Comparison of ENCODE assay signal across 20 cellular contexts in genomic region chr6:42921801-42922200, GRCh38. TPM values are rescaled to one million over a fixed set of nuclear protein-coding genes. Genes with fewer than 3 reads are reported as not detected.
DNase-seq lines count a peak whose midpoint lies in the region; ATAC-seq lines count a peak whose summit lies in the region.
"Had no signal": no experiment of that assay in that cellular context is flagged by ENCODE, and none has a peak within 500 bp of the region (broad histone marks: within the 10 kb centered on the region; RNA-seq: fewer than 3 reads in every experiment).

No MANE protein-coding gene starts in this region.

- H3K9me3 Mint-ChIP-seq in dendritic cell treated with granulocyte-macrophage colony-stimulating factor and Interleukin-4, amounts not matched to agents 40 ng/mL and 50 ng/mL, for 4 days = no peaks in the 10 kb centered on the region
- H3K9me3 Mint-ChIP-seq: CD4-positive, alpha-beta memory T cell; GM23338; H9 had no signal

- DNase-seq in T-helper 17 cell (no peak), posterior vena cava (ENCODE audit: low spot score) (peak; percentile 9), COLO829 (ENCODE audit: low spot score) (no peak), activated gamma-delta T cell treated with Interleukin-2 at 50 U/mL for 16 hours (no peak)
- no peak for DNase-seq in activated CD4-positive, alpha-beta T cell treated with anti-CD3 and anti-CD28 coated beads, Interleukin-2, amount 50 U/mL, for 48 hours
- DNase-seq: C1 segment of cervical spinal cord; Caco-2; CD4-positive, alpha-beta memory T cell; DMS 273 treated with DMSO at 0.1 percent for 48 hours; DMS79; EL; GDM1; H9 had no signal

- H3K36me3 Mint-ChIP-seq in T-helper 17 cell (ENCODE audit: low read depth) = no peaks in the 10 kb centered on the region
- H3K36me3 Mint-ChIP-seq in dendritic cell treated with granulocyte-macrophage colony-stimulating factor and Interleukin-4, amounts not matched to agents 40 ng/mL and 50 ng/mL, for 4 days (ENCODE audit: low read depth) = no peaks in the 10 kb centered on the region
- H3K36me3 Mint-ChIP-seq: CD4-positive, alpha-beta memory T cell had no signal

- peak overlapping the region; percentile 59 for H3K27ac Mint-ChIP-seq in T-helper 17 cell
- H3K27ac Mint-ChIP-seq in dendritic cell treated with granulocyte-macrophage colony-stimulating factor and Interleukin-4, amounts not matched to agents 40 ng/mL and 50 ng/mL, for 4 days = peak overlapping the region; percentile 24
- H3K27ac Mint-ChIP-seq: GM23338, H9 had no signal

- no peak overlapping the region for H3K4me3 Mint-ChIP-seq in T-helper 17 cell
- H3K4me3 Mint-ChIP-seq in dendritic cell treated with granulocyte-macrophage colony-stimulating factor and Interleukin-4, amounts not matched to agents 40 ng/mL and 50 ng/mL, for 4 days = no peak overlapping the region
- H3K4me3 Mint-ChIP-seq: CD4-positive, alpha-beta memory T cell; GM23338; H9 had no signal

- intact Hi-C loops in dendritic cell treated with granulocyte-macrophage colony-stimulating factor and Interleukin-4, amounts not matched to agents 40 ng/mL and 50 ng/mL, for 4 days (cut with micrococcal nuclease) = no loop called here
- intact Hi-C loops in posterior vena cava (cut with DNase I) = no loop called here

- peaks cover 2% of the 10 kb centered on the region for H3K4me1 Mint-ChIP-seq in T-helper 17 cell
- H3K4me1 Mint-ChIP-seq in dendritic cell treated with granulocyte-macrophage colony-stimulating factor and Interleukin-4, amounts not matched to agents 40 ng/mL and 50 ng/mL, for 4 days (ENCODE audit: low read depth) = peaks cover 41% of the 10 kb centered on the region
- H3K4me1 Mint-ChIP-seq: CD4-positive, alpha-beta memory T cell had no signal

- ATAC-seq in T-helper 17 cell = no peak
- ATAC-seq: GM12878, GM23338, HCT116 had no signal

- no peaks in the 10 kb centered on the region for H3K27me3 Mint-ChIP-seq in T-helper 17 cell
- H3K27me3 Mint-ChIP-seq in dendritic cell treated with granulocyte-macrophage colony-stimulating factor and Interleukin-4, amounts not matched to agents 40 ng/mL and 50 ng/mL, for 4 days = no peaks in the 10 kb centered on the region
- H3K27me3 Mint-ChIP-seq: CD4-positive, alpha-beta memory T cell had no signal

- no peaks in the 10 kb centered on the region for H3K9me3 ChIP-seq in T-helper 17 cell (ENCODE audit: control insufficient read depth, low read length, poor library complexity, severe bottlenecking)
- H3K9me3 ChIP-seq: Caco-2 had no signal

RNA-seq across cellular contexts. Expression of gene PTCRA, which starts 5.9 kb away (rescaled TPM):
- 10 to 100 TPM in 1 of 2 donors, 1 to 10 TPM in 1; 1.8 to 35.0 TPM for total RNA-seq in T-helper 17 cell
- not detected for total RNA-seq in posterior vena cava
- total RNA-seq: A172; A673; Caco-2; CD4-positive, alpha-beta memory T cell; GM23338; H4; H9 had no signal

RNA-seq across cellular contexts. Expression of gene CNPY3, which starts 7.5 kb away (rescaled TPM):
- 10 to 100 TPM; 45.7 to 51.9 TPM for total RNA-seq in T-helper 17 cell
- total RNA-seq in posterior vena cava = 10 to 100 TPM; 20.8 to 33.7 TPM

RNA-seq across cellular contexts. Expression of gene GNMT, which starts 38.8 kb away (rescaled TPM):
- total RNA-seq in T-helper 17 cell = 1 to 10 TPM in 1 of 2 donors, under 1 TPM in 1; 0.97 to 1.5 TPM
- total RNA-seq in posterior vena cava = not detected
- total RNA-seq: Caco-2, GM23338, H4 had no signal

RNA-seq across cellular contexts. Expression of gene RPL7L1, which starts 42.4 kb away (rescaled TPM):
- total RNA-seq in T-helper 17 cell = 10 to 100 TPM; 61.7 to 73.9 TPM
- total RNA-seq in posterior vena cava = 10 to 100 TPM; 52.9 to 63.0 TPM

RNA-seq across cellular contexts. Expression of gene PEX6, which starts 57.2 kb away (rescaled TPM):
- total RNA-seq in T-helper 17 cell (10 to 100 TPM; 10.2 to 15.5 TPM), posterior vena cava (10 to 100 TPM in 1 of 2 donors, 1 to 10 TPM in 1; 8.8 to 12.8 TPM)
